Comparison of ENCODE assay signal across 6 cellular contexts in the genomic region with DNA sequence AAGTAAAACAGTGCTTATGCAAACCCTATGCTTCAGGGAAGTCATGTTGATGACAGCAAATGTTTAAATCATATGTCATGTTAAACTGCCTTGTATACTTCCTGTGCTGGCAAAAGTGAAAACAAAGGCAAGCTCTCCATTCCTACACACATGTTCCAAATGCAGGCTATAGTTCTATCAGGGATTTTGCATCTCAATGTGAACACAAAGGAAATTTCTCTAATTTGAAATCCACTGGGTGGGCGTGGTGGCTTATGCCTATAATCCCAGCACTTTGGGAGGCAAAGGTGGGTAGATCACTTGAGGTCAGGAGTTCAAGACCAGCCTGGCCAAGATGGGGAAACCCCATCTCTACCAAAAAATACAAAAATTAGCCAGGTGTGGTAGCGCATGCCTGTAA. TPM values are rescaled to one million over a fixed set of nuclear protein-coding genes. Genes with fewer than 3 reads are reported as not detected.
A peak's percentile ranks its signal among the peaks of the same experiment; 100 is the strongest.
DNase-seq lines count a peak whose midpoint lies in the region; ATAC-seq, FAIRE-seq and TF ChIP-seq lines count a peak whose summit lies in the region.
"Not testable (repeated sequence)": the region's sequence is repeated elsewhere in the genome, so short reads cannot be mapped to it uniquely, and the experiment has no call there.

No MANE protein-coding gene starts in this region.

- not testable (repeated sequence) for H3K9me2 ChIP-seq in GM23338 (ENCODE audit: insufficient read depth)

- H3K36me3 ChIP-seq in GM23338 (ENCODE audit: insufficient read depth); endothelial cell of umbilical vein (ENCODE audit: control insufficient read depth in 2 of 2, extremely low read depth in 1 of 2, insufficient read depth in 2 of 2, low read length in 2 of 2): not testable (repeated sequence)

- H3K79me2 ChIP-seq in GM23338 (replicated peaks; ENCODE audit: insufficient read depth): peaks cover 32% of the 10 kb centered on the region
- H3K79me2 ChIP-seq in endothelial cell of umbilical vein (ENCODE audit: control insufficient read depth, insufficient read depth, low read length): not testable (repeated sequence)

- FAIRE-seq in endothelial cell of umbilical vein (lab: Jason Lieb, UNC): peak; percentile 35

- not testable (repeated sequence) for TF ChIP-seq CTCF in GM23338 (conservative IDR thresholded peaks at IDR 0.05; ENCODE audit: low read depth in 2 of 2); endothelial cell of umbilical vein (IDR thresholded peaks at IDR 0.05; ENCODE audit: extremely low read depth in 1 of 2, insufficient read depth in 1 of 2, low read depth in 1 of 2, low read length in 2 of 2)

- POLR2A ChIA-PET in activated CD4-positive, alpha-beta T cell treated with anti-CD3 and anti-CD28 coated beads, Interleukin-2, amount 10 ng/mL, durations not matched to agents 7 days and 5 days (lab: Charles Lee); endothelial cell of umbilical vein (lab: Charles Lee): not testable (repeated sequence)
- POLR2A ChIA-PET in activated naive CD8-positive, alpha-beta T cell treated with anti-CD3 and anti-CD28 coated beads, Interleukin-2, amount 10 ng/mL, durations not matched to agents 7 days and 5 days (lab: Charles Lee): interaction anchor here (0.7 to 1.6 kb wide), 5 partner anchors 19 to 28 kb away, joined by 3 to 11 read pairs (median 3); a partner anchor contains a TSS

- TF ChIP-seq POLR2A in endothelial cell of umbilical vein (IDR thresholded peaks at IDR 0.05; ENCODE audit: low read depth, low read length): not testable (repeated sequence)

- CTCF ChIA-PET in activated CD4-positive, alpha-beta T cell treated with anti-CD3 and anti-CD28 coated beads, Interleukin-2, amount 10 ng/mL, durations not matched to agents 7 days and 5 days (lab: Charles Lee): interaction anchor here (0.6 to 2.0 kb wide), 7 partner anchors 8 to 99 kb away, joined by 3 to 7 read pairs (median 4); no protein-coding TSS in a partner anchor
- CTCF ChIA-PET in endothelial cell of umbilical vein (lab: Charles Lee): interaction anchor here (0.8 to 3.4 kb wide), 10 partner anchors 10 to 59 kb away, joined by 3 to 14 read pairs (median 4); a partner anchor contains a TSS

- not testable (repeated sequence) for H4K20me1 ChIP-seq in GM23338 (replicated peaks; ENCODE audit: insufficient read depth); endothelial cell of umbilical vein (replicated peaks; ENCODE audit: control insufficient read depth, extremely low read depth, insufficient read depth, low read length)

- H3K36me3 Mint-ChIP-seq in GM23338 (ENCODE audit: low read depth): peaks cover 11% of the 10 kb centered on the region
- H3K36me3 Mint-ChIP-seq in T-helper 1 cell treated with Interleukin-12 subunit alpha and Interleukin-12 subunit beta and Interleukin-4 antibody, amounts not matched to agents 30 μg/mL and 1 μg/mL, for 36 hours (ENCODE audit: low read depth); activated CD4-positive, alpha-beta T cell treated with anti-CD3 and anti-CD28 coated beads, Interleukin-2, amount 10 ng/mL, durations not matched to agents 7 days and 5 days (ENCODE audit: low read depth); activated naive CD8-positive, alpha-beta T cell treated with anti-CD3 and anti-CD28 coated beads, Interleukin-2, amount 10 ng/mL, durations not matched to agents 7 days and 5 days: not testable (repeated sequence)
- peaks cover 22% of the 10 kb centered on the region for H3K36me3 Mint-ChIP-seq in activated T-cell treated with anti-CD3 and anti-CD28 coated beads, Interleukin-2, amount 50 U/mL, for 24 hours (ENCODE audit: low read depth)

- H2AFZ ChIP-seq in GM23338; endothelial cell of umbilical vein (ENCODE audit: low read depth, low read length): not testable (repeated sequence)

- H3K4me1 Mint-ChIP-seq in GM23338; activated naive CD8-positive, alpha-beta T cell treated with anti-CD3 and anti-CD28 coated beads, Interleukin-2, amount 10 ng/mL, durations not matched to agents 7 days and 5 days: not testable (repeated sequence)
- H3K4me1 Mint-ChIP-seq in T-helper 1 cell treated with Interleukin-12 subunit alpha and Interleukin-12 subunit beta and Interleukin-4 antibody, amounts not matched to agents 30 μg/mL and 1 μg/mL, for 36 hours (ENCODE audit: low read depth): peaks cover 14% of the 10 kb centered on the region
- H3K4me1 Mint-ChIP-seq in activated CD4-positive, alpha-beta T cell treated with anti-CD3 and anti-CD28 coated beads, Interleukin-2, amount 10 ng/mL, durations not matched to agents 7 days and 5 days: peaks cover 14% of the 10 kb centered on the region
- peaks cover 17% of the 10 kb centered on the region for H3K4me1 Mint-ChIP-seq in activated T-cell treated with anti-CD3 and anti-CD28 coated beads, Interleukin-2, amount 50 U/mL, for 24 hours (ENCODE audit: low read depth)

- not testable (repeated sequence) for DNase-seq in GM23338 (ENCODE audit: low spot score); activated CD4-positive, alpha-beta T cell treated with anti-CD3 and anti-CD28 coated beads, Interleukin-2, amount 10 ng/mL, durations not matched to agents 7 days and 5 days; activated T-cell treated with anti-CD3 and anti-CD28 coated beads, Interleukin-2, amount 50 U/mL, for 24 hours; activated naive CD8-positive, alpha-beta T cell treated with anti-CD3 and anti-CD28 coated beads, Interleukin-2, amount 10 ng/mL, durations not matched to agents 7 days and 5 days; endothelial cell of umbilical vein (ENCODE audit: low read depth, low spot score)

- H3K4me1 ChIP-seq in GM23338 (ENCODE audit: insufficient read depth); endothelial cell of umbilical vein (ENCODE audit: control insufficient read depth, extremely low read depth, insufficient read depth, low read length): not testable (repeated sequence)

- not testable (repeated sequence) for H3K9ac ChIP-seq in endothelial cell of umbilical vein (replicated peaks; ENCODE audit: extremely low read depth, insufficient read depth, low read length)

- H3K27me3 Mint-ChIP-seq in GM23338 (ENCODE audit: insufficient read depth, low read depth, poor library complexity): peaks cover 15% of the 10 kb centered on the region
- not testable (repeated sequence) for H3K27me3 Mint-ChIP-seq in T-helper 1 cell treated with Interleukin-12 subunit alpha and Interleukin-12 subunit beta and Interleukin-4 antibody, amounts not matched to agents 30 μg/mL and 1 μg/mL, for 36 hours (ENCODE audit: low read depth); activated CD4-positive, alpha-beta T cell treated with anti-CD3 and anti-CD28 coated beads, Interleukin-2, amount 10 ng/mL, durations not matched to agents 7 days and 5 days; activated T-cell treated with anti-CD3 and anti-CD28 coated beads, Interleukin-2, amount 50 U/mL, for 24 hours; activated naive CD8-positive, alpha-beta T cell treated with anti-CD3 and anti-CD28 coated beads, Interleukin-2, amount 10 ng/mL, durations not matched to agents 7 days and 5 days

- H3K27ac Mint-ChIP-seq in GM23338; activated naive CD8-positive, alpha-beta T cell treated with anti-CD3 and anti-CD28 coated beads, Interleukin-2, amount 10 ng/mL, durations not matched to agents 7 days and 5 days: not testable (repeated sequence)
- H3K27ac Mint-ChIP-seq in T-helper 1 cell treated with Interleukin-12 subunit alpha and Interleukin-12 subunit beta and Interleukin-4 antibody, amounts not matched to agents 30 μg/mL and 1 μg/mL, for 36 hours: peak overlapping the region; percentile 36
- H3K27ac Mint-ChIP-seq in activated CD4-positive, alpha-beta T cell treated with anti-CD3 and anti-CD28 coated beads, Interleukin-2, amount 10 ng/mL, durations not matched to agents 7 days and 5 days: peak overlapping the region; percentile 65
- H3K27ac Mint-ChIP-seq in activated T-cell treated with anti-CD3 and anti-CD28 coated beads, Interleukin-2, amount 50 U/mL, for 24 hours: peak overlapping the region; percentile 65

- H3K9me3 ChIP-seq in endothelial cell of umbilical vein (replicated peaks; ENCODE audit: control insufficient read depth, insufficient read depth, low read length): not testable (repeated sequence)

- not testable (repeated sequence) for H3K9me3 Mint-ChIP-seq in GM23338; T-helper 1 cell treated with Interleukin-12 subunit alpha and Interleukin-12 subunit beta and Interleukin-4 antibody, amounts not matched to agents 30 μg/mL and 1 μg/mL, for 36 hours; activated CD4-positive, alpha-beta T cell treated with anti-CD3 and anti-CD28 coated beads, Interleukin-2, amount 10 ng/mL, durations not matched to agents 7 days and 5 days; activated T-cell treated with anti-CD3 and anti-CD28 coated beads, Interleukin-2, amount 50 U/mL, for 24 hours; activated naive CD8-positive, alpha-beta T cell treated with anti-CD3 and anti-CD28 coated beads, Interleukin-2, amount 10 ng/mL, durations not matched to agents 7 days and 5 days

- H3K4me3 Mint-ChIP-seq in GM23338; T-helper 1 cell treated with Interleukin-12 subunit alpha and Interleukin-12 subunit beta and Interleukin-4 antibody, amounts not matched to agents 30 μg/mL and 1 μg/mL, for 36 hours; activated CD4-positive, alpha-beta T cell treated with anti-CD3 and anti-CD28 coated beads, Interleukin-2, amount 10 ng/mL, durations not matched to agents 7 days and 5 days; activated T-cell treated with anti-CD3 and anti-CD28 coated beads, Interleukin-2, amount 50 U/mL, for 24 hours; activated naive CD8-positive, alpha-beta T cell treated with anti-CD3 and anti-CD28 coated beads, Interleukin-2, amount 10 ng/mL, durations not matched to agents 7 days and 5 days: not testable (repeated sequence)

- not testable (repeated sequence) for H3K9me1 ChIP-seq in endothelial cell of umbilical vein (replicated peaks; ENCODE audit: control insufficient read depth, extremely low read depth, insufficient read depth, low read length)

- not testable (repeated sequence) for BruUV-seq in endothelial cell of umbilical vein (replicated peaks; lab: Mats Ljungman, UMichigan)

- H3F3A ChIP-seq in GM23338 (replicated peaks; ENCODE audit: low read depth): not testable (repeated sequence)

- H3K4me2 ChIP-seq in GM23338; endothelial cell of umbilical vein (ENCODE audit: insufficient read depth, low read length): not testable (repeated sequence)

- intact Hi-C loops in endothelial cell of umbilical vein (cut with micrococcal nuclease): not testable (repeated sequence)

- H3K4me3 ChIP-seq in GM23338; endothelial cell of umbilical vein (replicated peaks in 1 of 3; ENCODE audit: insufficient read depth in 1 of 3, low read depth in 1 of 3, low read length in 3 of 3): not testable (repeated sequence)

- H3K27ac ChIP-seq in GM23338 (ENCODE audit: low read depth): 0 out of 2 replicates have a peak overlapping the region, but pooled peaks have one; percentile 39
- H3K27ac ChIP-seq in endothelial cell of umbilical vein (ENCODE audit: insufficient read depth, low read depth, low read length): not testable (repeated sequence)

- not testable (repeated sequence) for ATAC-seq in GM23338
- ATAC-seq in activated naive CD8-positive, alpha-beta T cell treated with anti-CD3 and anti-CD28 coated beads, Interleukin-2, amount 10 ng/mL, durations not matched to agents 7 days and 5 days (ENCODE audit: low read depth): peak; percentile 39

- dilution Hi-C loops in endothelial cell of umbilical vein (cut with MboI; ENCODE audit: extremely low pct_ligation_motif_present, low sequenced_read_pairs): not testable (repeated sequence)

- not testable (repeated sequence) for H3K27me3 ChIP-seq in GM23338 (ENCODE audit: insufficient read depth); endothelial cell of umbilical vein (ENCODE audit: control insufficient read depth in 2 of 2, insufficient read depth in 2 of 2, low read length in 2 of 2)

RNA-seq across cellular contexts. Expression of a gene that starts 19.3 kb away (rescaled TPM):
- total RNA-seq in GM23338 (2014; rRNA removed; shearing (Covaris generic)): 65.2 and 67.0 TPM in 2 replicates
- polyA plus RNA-seq in GM23338 (2016; fragmentation: Nextera tagmentation; extraction: Ambion mirVana) (16.6 and 21.8 TPM in 2 replicates), endothelial cell of umbilical vein (16.0 and 18.0 TPM in 2 replicates)
- 10 to 100 TPM; 27.1 to 28.7 TPM for total RNA-seq in activated CD4-positive, alpha-beta T cell treated with anti-CD3 and anti-CD28 coated beads, Interleukin-2, amount 10 ng/mL, durations not matched to agents 7 days and 5 days
- total RNA-seq in activated naive CD8-positive, alpha-beta T cell treated with anti-CD3 and anti-CD28 coated beads, Interleukin-2, amount 10 ng/mL, durations not matched to agents 7 days and 5 days: 10 to 100 TPM; 37.4 to 39.8 TPM
- 23.2 and 25.9 TPM in 2 replicates for total RNA-seq in endothelial cell of umbilical vein
- 11.7 and 12.6 TPM in 2 replicates for polyA plus RNA-seq in endothelial cell of umbilical vein (2011; cell fraction: cytosol; rRNA removed)
- 36.1 and 39.0 TPM in 2 replicates for polyA plus RNA-seq in endothelial cell of umbilical vein (2011; cell fraction: nucleus; rRNA removed)
- polyA plus RNA-seq in endothelial cell of umbilical vein (2012): 12.7 and 14.2 TPM in 2 replicates
- polyA minus RNA-seq in endothelial cell of umbilical vein: 29.5 and 43.8 TPM in 2 replicates
- polyA minus RNA-seq in endothelial cell of umbilical vein (2011; cell fraction: cytosol; rRNA and poly(A)+ RNA removed): 8.2 TPM
- polyA minus RNA-seq in endothelial cell of umbilical vein (2011; cell fraction: nucleus; rRNA and poly(A)+ RNA removed): 62.6 and 83.0 TPM in 2 replicates

RNA-seq across cellular contexts. Expression of a gene that starts 38.9 kb away (rescaled TPM):
- total RNA-seq in GM23338 (2014; rRNA removed; shearing (Covaris generic)): 30.5 TPM in 2 replicates
- polyA plus RNA-seq in GM23338 (2016; fragmentation: Nextera tagmentation; extraction: Ambion mirVana): 31.7 and 34.7 TPM in 2 replicates
- total RNA-seq in activated CD4-positive, alpha-beta T cell treated with anti-CD3 and anti-CD28 coated beads, Interleukin-2, amount 10 ng/mL, durations not matched to agents 7 days and 5 days: 10 to 100 TPM; 40.9 to 44.7 TPM
- 10 to 100 TPM; 50.4 to 53.0 TPM for total RNA-seq in activated naive CD8-positive, alpha-beta T cell treated with anti-CD3 and anti-CD28 coated beads, Interleukin-2, amount 10 ng/mL, durations not matched to agents 7 days and 5 days
- 45.8 and 47.0 TPM in 2 replicates for total RNA-seq in endothelial cell of umbilical vein
- 63.7 and 90.1 TPM in 2 replicates for polyA plus RNA-seq in endothelial cell of umbilical vein
- 28.3 and 34.9 TPM in 2 replicates for polyA plus RNA-seq in endothelial cell of umbilical vein (2011; cell fraction: cytosol; rRNA removed)
- polyA plus RNA-seq in endothelial cell of umbilical vein (2011; cell fraction: nucleus; rRNA removed): 29.7 and 38.8 TPM in 2 replicates
- 30.9 and 56.4 TPM in 2 replicates for polyA plus RNA-seq in endothelial cell of umbilical vein (2012)
- polyA minus RNA-seq in endothelial cell of umbilical vein: 14.1 and 22.7 TPM in 2 replicates
- polyA minus RNA-seq in endothelial cell of umbilical vein (2011; cell fraction: cytosol; rRNA and poly(A)+ RNA removed): 30.7 TPM
- polyA minus RNA-seq in endothelial cell of umbilical vein (2011; cell fraction: nucleus; rRNA and poly(A)+ RNA removed): 6.7 and 12.7 TPM in 2 replicates

RNA-seq across cellular contexts. Expression of a gene that starts 40.3 kb away (rescaled TPM):
- total RNA-seq in GM23338 (2014; rRNA removed; shearing (Covaris generic)): 3.8 and 5.9 TPM in 2 replicates
- 10.5 and 10.8 TPM in 2 replicates for polyA plus RNA-seq in GM23338 (2016; fragmentation: Nextera tagmentation; extraction: Ambion mirVana)
- total RNA-seq in activated CD4-positive, alpha-beta T cell treated with anti-CD3 and anti-CD28 coated beads, Interleukin-2, amount 10 ng/mL, durations not matched to agents 7 days and 5 days: 100 to 1,000 TPM; 161 to 182 TPM
- 100 to 1,000 TPM; 221 to 222 TPM for total RNA-seq in activated naive CD8-positive, alpha-beta T cell treated with anti-CD3 and anti-CD28 coated beads, Interleukin-2, amount 10 ng/mL, durations not matched to agents 7 days and 5 days
- total RNA-seq in endothelial cell of umbilical vein: 7.1 and 14.9 TPM in 2 replicates
- 6.9 and 7.7 TPM in 2 replicates for polyA plus RNA-seq in endothelial cell of umbilical vein
- polyA plus RNA-seq in endothelial cell of umbilical vein (2011; cell fraction: cytosol; rRNA removed): 3.3 and 4.8 TPM in 2 replicates
- polyA plus RNA-seq in endothelial cell of umbilical vein (2011; cell fraction: nucleus; rRNA removed): 24.6 and 25.1 TPM in 2 replicates
- 2.2 and 3.1 TPM in 2 replicates for polyA plus RNA-seq in endothelial cell of umbilical vein (2012)
- 6.7 and 7.4 TPM in 2 replicates for polyA minus RNA-seq in endothelial cell of umbilical vein
- polyA minus RNA-seq in endothelial cell of umbilical vein (2011; cell fraction: cytosol; rRNA and poly(A)+ RNA removed): 62.6 TPM
- polyA minus RNA-seq in endothelial cell of umbilical vein (2011; cell fraction: nucleus; rRNA and poly(A)+ RNA removed): 7.5 and 14.8 TPM in 2 replicates

RNA-seq across cellular contexts. Expression of a gene that starts 51.2 kb away (rescaled TPM):
- 34.9 and 36.2 TPM in 2 replicates for total RNA-seq in GM23338 (2014; rRNA removed; shearing (Covaris generic))
- polyA plus RNA-seq in GM23338 (2016; fragmentation: Nextera tagmentation; extraction: Ambion mirVana) (59.5 and 63.5 TPM in 2 replicates), endothelial cell of umbilical vein (81.5 and 104 TPM in 2 replicates)
- 10 to 100 TPM; 76.8 to 83.5 TPM for total RNA-seq in activated CD4-positive, alpha-beta T cell treated with anti-CD3 and anti-CD28 coated beads, Interleukin-2, amount 10 ng/mL, durations not matched to agents 7 days and 5 days
- 100 to 1,000 TPM; 107 TPM for total RNA-seq in activated naive CD8-positive, alpha-beta T cell treated with anti-CD3 and anti-CD28 coated beads, Interleukin-2, amount 10 ng/mL, durations not matched to agents 7 days and 5 days
- total RNA-seq in endothelial cell of umbilical vein: 120 and 126 TPM in 2 replicates
- 35.6 and 46.5 TPM in 2 replicates for polyA plus RNA-seq in endothelial cell of umbilical vein (2011; cell fraction: cytosol; rRNA removed)
- 76.5 and 76.7 TPM in 2 replicates for polyA plus RNA-seq in endothelial cell of umbilical vein (2011; cell fraction: nucleus; rRNA removed)
- polyA plus RNA-seq in endothelial cell of umbilical vein (2012): 99.5 and 124 TPM in 2 replicates
- 71.7 and 72.7 TPM in 2 replicates for polyA minus RNA-seq in endothelial cell of umbilical vein
- polyA minus RNA-seq in endothelial cell of umbilical vein (2011; cell fraction: cytosol; rRNA and poly(A)+ RNA removed): 28.6 TPM
- 52.0 and 56.1 TPM in 2 replicates for polyA minus RNA-seq in endothelial cell of umbilical vein (2011; cell fraction: nucleus; rRNA and poly(A)+ RNA removed)

Comparison
In these comparisons a context has a peak if more than half of its experiments do, and no peak if none do; other contexts are left out.
1. RNA of a gene that starts 40.3 kb away (total RNA-seq): 221 to 222 TPM in activated naive CD8-positive, alpha-beta T cell treated with anti-CD3 and anti-CD28 coated beads, Interleukin-2, amount 10 ng/mL, durations not matched to agents 7 days and 5 days and 161 to 182 TPM in activated CD4-positive, alpha-beta T cell treated with anti-CD3 and anti-CD28 coated beads, Interleukin-2, amount 10 ng/mL, durations not matched to agents 7 days and 5 days; 7.1 to 14.9 TPM in endothelial cell of umbilical vein and 3.8 to 5.9 TPM in GM23338; every median in the first group is over 10 times any median in the second.